In genomic region chr4:123284166-123284565, GRCh38 we compare ENCODE assay signal across 21 cellular contexts.
DNase-seq lines count a peak whose midpoint lies in the region; FAIRE-seq and TF ChIP-seq lines count a peak whose summit lies in the region.
"Had no signal": no experiment of that assay in that cellular context is flagged by ENCODE, and none has a peak within 500 bp of the region (broad histone marks: within the 10 kb centered on the region; RNA-seq: fewer than 3 reads in every experiment).

No MANE protein-coding gene starts in this region.

- H3F3A ChIP-seq in SK-N-SH (replicated peaks; ENCODE audit: insufficient read depth), result no peaks in the 10 kb centered on the region

- H3K9me3 ChIP-seq in SK-N-SH (no peaks in the 10 kb centered on the region), endothelial cell of umbilical vein (replicated peaks; ENCODE audit: control insufficient read depth, insufficient read depth, low read length) (no peaks in the 10 kb centered on the region), spleen (peaks cover 0 to 8% (median 4%) of the 10 kb centered on the region in 8 donors)
- H3K9me3 ChIP-seq: adrenal gland, ovary, SJCRH30 had no signal

- H3K4me1 ChIP-seq in SK-N-SH (ENCODE audit: control insufficient read depth in 1 of 2, insufficient read depth in 2 of 2, low read depth in 1 of 2, low read length in 1 of 2) (peaks cover 0 to 15% of the 10 kb centered on the region in 2 experiments; a peak in 3 of 4 replicates), endothelial cell of umbilical vein (ENCODE audit: control insufficient read depth, extremely low read depth, insufficient read depth, low read length) (peaks cover 4% of the 10 kb centered on the region), spleen (peaks cover 0 to 11% (median 0%) of the 10 kb centered on the region in 6 donors)

- H3K36me3 ChIP-seq in SK-N-SH (replicated peaks in 1 of 2; ENCODE audit: control insufficient read depth in 1 of 2, insufficient read depth in 2 of 2, low read length in 1 of 2), result peaks cover 0 to 6% of the 10 kb centered on the region in 2 experiments
- no peaks in the 10 kb centered on the region for H3K36me3 ChIP-seq in endothelial cell of umbilical vein (ENCODE audit: control insufficient read depth in 2 of 2, extremely low read depth in 1 of 2, insufficient read depth in 2 of 2, low read length in 2 of 2)
- peaks cover 0 to 3% (median 0%) of the 10 kb centered on the region in 6 donors for H3K36me3 ChIP-seq in spleen
- H3K36me3 ChIP-seq: adrenal gland, ovary, SJCRH30 had no signal

- DNase-seq in GM12891 (ENCODE audit: insufficient read length, low spot score), result no peak
- DNase-seq in SK-N-SH, result peak; percentile 9
- DNase-seq in endothelial cell of umbilical vein (ENCODE audit: low read depth, low spot score), result peak; percentile 58
- DNase-seq in osteocyte (ENCODE audit: extremely low spot score, unreplicated experiment), result no peak
- DNase-seq in islet precursor cell, result no peak
- DNase-seq in effector CD8-positive, alpha-beta T cell (lab: John Stamatoyannopoulos, UW), result no peak
- no peak for DNase-seq in C1 segment of cervical spinal cord (lab: John Stamatoyannopoulos, UW)
- no peak for DNase-seq in spleen
- DNase-seq: activated CD4-positive, alpha-beta T cell treated with anti-CD3 and anti-CD28 coated beads for 4 hours; activated effector memory CD4-positive, alpha-beta T cell treated with Interleukin-2 at 50 U/mL for 16 hours; adrenal gland; Calu3; foreskin melanocyte; HCEC 1CT; NCI-H1105; NCI-H524; ovary; PC-3; SJCRH30 had no signal

- H4K20me1 ChIP-seq in SK-N-SH (ENCODE audit: insufficient read depth), result no peaks in the 10 kb centered on the region
- no peaks in the 10 kb centered on the region for H4K20me1 ChIP-seq in endothelial cell of umbilical vein (replicated peaks; ENCODE audit: control insufficient read depth, extremely low read depth, insufficient read depth, low read length)

- POLR2A ChIA-PET in SK-N-SH (lab: Yijun Ruan, JAX), result no interaction called here
- POLR2A ChIA-PET in endothelial cell of umbilical vein (lab: Charles Lee), result no interaction called here

- peak overlapping the region in 1 of 2 experiments; percentile 50; a peak in 3 of 4 replicates for H3K27ac ChIP-seq in SK-N-SH (ENCODE audit: low read depth in 2 of 2, low read length in 1 of 2)
- H3K27ac ChIP-seq in endothelial cell of umbilical vein (ENCODE audit: insufficient read depth, low read depth, low read length), result no peak overlapping the region
- no peak overlapping the region for H3K27ac ChIP-seq in spleen
- H3K27ac ChIP-seq: adrenal gland, ovary, SJCRH30 had no signal

- TF ChIP-seq EP300 in SK-N-SH (IDR thresholded peaks at IDR 0.05; ENCODE audit: borderline replicate concordance in 1 of 2, low read depth in 1 of 2, low read length in 1 of 2), result peak; percentile 61 to 67; a peak in 3 of 4 replicates

- H3K79me2 ChIP-seq in SK-N-SH (ENCODE audit: insufficient read depth), result no peaks in the 10 kb centered on the region
- no peaks in the 10 kb centered on the region for H3K79me2 ChIP-seq in endothelial cell of umbilical vein (ENCODE audit: control insufficient read depth, insufficient read depth, low read length)

- peaks cover 51% of the 10 kb centered on the region for H3K4me1 Mint-ChIP-seq in osteocyte (ENCODE audit: unreplicated experiment)

- H3K9me3 Mint-ChIP-seq in osteocyte (ENCODE audit: unreplicated experiment), result peaks cover 12% of the 10 kb centered on the region
- H3K9me3 Mint-ChIP-seq: central memory CD8-positive, alpha-beta T cell had no signal

- TF ChIP-seq RAD21 in SK-N-SH (IDR thresholded peaks at IDR 0.05; ENCODE audit: low read length), result no peak

- WGBS in SK-N-SH (ENCODE audit: low lambda C conversion rate), result 17% methylated on average over 2 of the region's 2 CpGs
- WGBS in spleen, 5 donors, result 3 to 6% (median 4%) methylated on average over 2 of the region's 2 CpGs

- dilution Hi-C loops in endothelial cell of umbilical vein (cut with MboI; ENCODE audit: extremely low pct_ligation_motif_present, low sequenced_read_pairs), result no loop called here

- H3K9me2 ChIP-seq in SK-N-SH, result no peaks in the 10 kb centered on the region

- no peak overlapping the region for H3K9ac ChIP-seq in SK-N-SH
- no peak overlapping the region for H3K9ac ChIP-seq in endothelial cell of umbilical vein (replicated peaks; ENCODE audit: extremely low read depth, insufficient read depth, low read length)

- CTCF ChIA-PET in SK-N-SH (lab: Yijun Ruan, JAX), result no interaction called here
- CTCF ChIA-PET in endothelial cell of umbilical vein (lab: Charles Lee), result no interaction called here

- H3K27ac Mint-ChIP-seq in osteocyte (ENCODE audit: unreplicated experiment), result peak overlapping the region; percentile 76
- H3K27ac Mint-ChIP-seq: IgD-negative memory B cell had no signal

- no peak overlapping the region for H3K4me2 ChIP-seq in SK-N-SH
- no peak overlapping the region for H3K4me2 ChIP-seq in endothelial cell of umbilical vein (ENCODE audit: insufficient read depth, low read length)

- TF ChIP-seq POLR2A in GM12891 (IDR thresholded peaks at IDR 0.05; ENCODE audit: low read depth, low read length), result no peak
- TF ChIP-seq POLR2A in endothelial cell of umbilical vein (IDR thresholded peaks at IDR 0.05; ENCODE audit: low read depth, low read length), result no peak
- TF ChIP-seq POLR2A in spleen (IDR thresholded peaks at IDR 0.05), result no peak

- intact Hi-C loops in endothelial cell of umbilical vein (cut with micrococcal nuclease), result no loop called here
- intact Hi-C loops in spleen (cut with DNase I; ENCODE audit: low total_unique reads), result no loop called here

- H2AFZ ChIP-seq in SK-N-SH (ENCODE audit: low read depth) (no peak overlapping the region), endothelial cell of umbilical vein (ENCODE audit: low read depth, low read length) (no peak overlapping the region)

- no TSS peak for BruUV-seq in endothelial cell of umbilical vein (replicated peaks; lab: Mats Ljungman, UMichigan)

- no peaks in the 10 kb centered on the region for H3K27me3 ChIP-seq in SK-N-SH (ENCODE audit: insufficient read depth)
- H3K27me3 ChIP-seq in endothelial cell of umbilical vein (ENCODE audit: control insufficient read depth in 2 of 2, insufficient read depth in 2 of 2, low read length in 2 of 2), result no peaks in the 10 kb centered on the region
- H3K27me3 ChIP-seq in spleen (replicated peaks in 1 of 7), result no peaks in the 10 kb centered on the region
- H3K27me3 ChIP-seq: adrenal gland, ovary, SJCRH30 had no signal

- H3K27me3 Mint-ChIP-seq in osteocyte (ENCODE audit: unreplicated experiment), result no peaks in the 10 kb centered on the region
- H3K27me3 Mint-ChIP-seq: central memory CD8-positive, alpha-beta T cell; IgD-negative memory B cell had no signal

- FAIRE-seq in GM12891 (lab: Jason Lieb, UNC) (no peak), endothelial cell of umbilical vein (lab: Jason Lieb, UNC) (peak; percentile 75)

- H3K4me3 ChIP-seq in SK-N-SH (ENCODE audit: low read depth in 2 of 2, low read length in 1 of 2) (no peak overlapping the region), endothelial cell of umbilical vein (replicated peaks in 1 of 3; ENCODE audit: insufficient read depth in 1 of 3, low read depth in 1 of 3, low read length in 3 of 3) (no peak overlapping the region), spleen (no peak overlapping the region)
- H3K4me3 ChIP-seq: adrenal gland, ovary, SJCRH30 had no signal

- no peak for TF ChIP-seq CTCF in SK-N-SH (IDR thresholded peaks at IDR 0.05)
- no peak for TF ChIP-seq CTCF in endothelial cell of umbilical vein (IDR thresholded peaks at IDR 0.05; ENCODE audit: extremely low read depth in 1 of 2, insufficient read depth in 1 of 2, low read depth in 1 of 2, low read length in 2 of 2)
- no peak for TF ChIP-seq CTCF in osteocyte (IDR thresholded peaks at IDR 0.05)
- TF ChIP-seq CTCF in spleen (IDR thresholded peaks at IDR 0.05 in 8 of 11, conservative IDR thresholded peaks at IDR 0.05 in 3 of 11), result no peak

- H3K4me3 Mint-ChIP-seq in osteocyte (ENCODE audit: unreplicated experiment), result no peak overlapping the region
- H3K4me3 Mint-ChIP-seq: central memory CD8-positive, alpha-beta T cell; IgD-negative memory B cell had no signal

- no peaks in the 10 kb centered on the region for H3K9me1 ChIP-seq in endothelial cell of umbilical vein (replicated peaks; ENCODE audit: control insufficient read depth, extremely low read depth, insufficient read depth, low read length)

- H3K36me3 Mint-ChIP-seq in osteocyte (ENCODE audit: unreplicated experiment), result peaks cover 6% of the 10 kb centered on the region

TF ChIP-seq in GM12891, 5 proteins besides CTCF, POLR2A, EP300 and RAD21:
- TF ChIP-seq PAX5 (IDR thresholded peaks at IDR 0.05; ENCODE audit: insufficient read depth, low read length, severe bottlenecking), result no peak
- TF ChIP-seq POU2F2 (IDR thresholded peaks at IDR 0.05; ENCODE audit: low read depth, low read length), result no peak
- TF ChIP-seq TAF1 (IDR thresholded peaks at IDR 0.05; ENCODE audit: low read depth, low read length), result no peak
- peak; percentile 52 for TF ChIP-seq SPI1 (IDR thresholded peaks at IDR 0.05; ENCODE audit: low read depth, low read length)
- no peak for TF ChIP-seq POLR2AphosphoS5 (IDR thresholded peaks at IDR 0.05; ENCODE audit: low read depth, low read length)

TF ChIP-seq in SK-N-SH, 30 proteins besides CTCF, POLR2A, EP300 and RAD21 (continues in another document):
- TF ChIP-seq NFIC (IDR thresholded peaks at IDR 0.05; ENCODE audit: borderline replicate concordance), result peak; percentile 68
- TF ChIP-seq TEAD4 (IDR thresholded peaks at IDR 0.05; ENCODE audit: borderline replicate concordance, insufficient read depth), result 0 out of 2 replicates have a peak, but pooled peaks have one; percentile 9
- TF ChIP-seq RCOR1 (IDR thresholded peaks at IDR 0.05; ENCODE audit: low read length), result 0 out of 2 replicates have a peak, but pooled peaks have one; percentile 34
- peak; percentile 81 for TF ChIP-seq TCF12 (IDR thresholded peaks at IDR 0.05)
- TF ChIP-seq POLR2AphosphoS5 (IDR thresholded peaks at IDR 0.05; ENCODE audit: low read depth, low read length), result peak; percentile 53; the same call in 1 of the 2 replicates
- TF ChIP-seq MXI1 (IDR thresholded peaks at IDR 0.05; ENCODE audit: low read depth, low read length), result no peak

TF ChIP-seq in endothelial cell of umbilical vein, 7 proteins besides CTCF, POLR2A, EP300 and RAD21:
- TF ChIP-seq JUN (IDR thresholded peaks at IDR 0.05; ENCODE audit: borderline replicate concordance, insufficient read depth, insufficient read length, low read depth) (no peak), MAX (IDR thresholded peaks at IDR 0.05; ENCODE audit: insufficient read depth, insufficient read length) (no peak), MYC (IDR thresholded peaks at IDR 0.05; ENCODE audit: low read depth, low read length) (no peak), EZH2 (IDR thresholded peaks at IDR 0.05; ENCODE audit: borderline replicate concordance, low read depth, low read length, severe bottlenecking) (no peak), FOS (IDR thresholded peaks at IDR 0.05; ENCODE audit: borderline replicate concordance, insufficient read depth, low read length) (no peak), POLR2AphosphoS5 (IDR thresholded peaks at IDR 0.05; ENCODE audit: insufficient read depth, low read depth, low read length) (no peak), GATA2 (IDR thresholded peaks at IDR 0.05; ENCODE audit: insufficient read depth, insufficient read length, low read depth, low read length) (no peak)

Comparison
In these comparisons a context has a peak if more than half of its experiments do, and no peak if none do; other contexts are left out.
1. DNase-seq: peak in SK-N-SH (single experiment) and endothelial cell of umbilical vein (single experiment); none in GM12891 (single experiment), osteocyte (single experiment), islet precursor cell (single experiment), effector CD8-positive, alpha-beta T cell (single experiment), C1 segment of cervical spinal cord (0 of 14) and spleen (single experiment).